ENCODE assay signal across 1 cellular context in genomic region chr3:159077860-159078259, GRCh38.
TF ChIP-seq lines count a peak whose summit lies in the region.

No MANE protein-coding gene starts in this region.

TF ChIP-seq in SK-N-SH, 30 proteins besides CTCF, POLR2A, EP300 and RAD21 (continued from another document):
- TF ChIP-seq MAX (IDR thresholded peaks at IDR 0.05; ENCODE audit: low read depth) (no peak), IRF3 (IDR thresholded peaks at IDR 0.05; ENCODE audit: low read depth, low read length) (no peak), YY1 (IDR thresholded peaks at IDR 0.05; ENCODE audit: low read depth) (no peak), NFIC (IDR thresholded peaks at IDR 0.05; ENCODE audit: borderline replicate concordance) (peak; percentile 79), PBX3 (IDR thresholded peaks at IDR 0.05) (peak; percentile 92)
